ENCODE assay signal across 8 cellular contexts in the genomic region with DNA sequence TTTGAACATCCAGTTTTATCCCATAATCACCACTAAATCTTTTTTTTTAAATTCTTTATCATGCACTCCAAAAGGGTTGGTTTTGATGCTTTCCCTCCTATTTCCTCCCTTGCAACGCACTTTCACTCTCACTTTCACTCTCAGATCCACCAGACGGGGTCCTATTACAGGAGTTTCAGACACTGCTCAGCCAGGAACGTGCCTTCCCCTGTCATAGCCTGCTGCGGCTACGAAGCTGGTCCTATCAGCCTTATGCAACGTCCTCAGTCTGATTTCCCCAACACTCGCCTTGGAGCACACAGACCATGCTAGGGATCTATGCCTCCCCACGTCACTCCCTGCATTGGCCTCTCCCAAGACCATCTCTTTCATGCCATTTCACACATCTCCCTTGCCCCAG. TPM values are rescaled to one million over a fixed set of nuclear protein-coding genes. Genes with fewer than 3 reads are reported as not detected.
DNase-seq lines count a peak whose midpoint lies in the region; ATAC-seq lines count a peak whose summit lies in the region.

No MANE protein-coding gene starts in this region.

- H3K4me1 Mint-ChIP-seq in IgD-negative memory B cell: peaks cover 15 to 20% (median 19%) of the 10 kb centered on the region in 3 donors

- H3K27me3 Mint-ChIP-seq in IgD-negative memory B cell: peaks cover 3% of the 10 kb centered on the region

- ATAC-seq in GM21515 (IDR thresholded peaks at IDR 0.05; ENCODE audit: unreplicated experiment): peak; percentile 69

- H3K4me3 Mint-ChIP-seq in IgD-negative memory B cell: peak overlapping the region; percentile 79 to 95 (median 90)

- DNase-seq in ELF-1 (ENCODE audit: low read depth, low spot score) (peak; percentile 16), iPS-NIHi11 (ENCODE audit: low spot score) (peak; percentile 45), stromal cell of bone marrow (ENCODE audit: low read depth) (peak; percentile 15), NCI-H446 (lab: John Stamatoyannopoulos, UW) (no peak), NCI-H510A (lab: John Stamatoyannopoulos, UW) (no peak)
- peak; percentile 11 for DNase-seq in activated naive CD4-positive, alpha-beta T cell treated with Interleukin-2 at 50 U/mL for 16 hours

- peaks cover 2 to 26% (median 13%) of the 10 kb centered on the region in 3 donors for H3K9me3 Mint-ChIP-seq in IgD-negative memory B cell

- peaks cover 4% of the 10 kb centered on the region for H3K36me3 Mint-ChIP-seq in IgD-negative memory B cell

- H3K27ac Mint-ChIP-seq in IgD-negative memory B cell: peak overlapping the region; percentile 0 to 44 (median 20)

RNA-seq across cellular contexts. Expression of a gene that starts 23.4 kb away (rescaled TPM):
- not detected for polyA plus RNA-seq in IgD-negative memory B cell

Comparison
In these comparisons a context has a peak if more than half of its experiments do, and no peak if none do; other contexts are left out.
1. DNase-seq: peak in ELF-1 (single experiment), activated naive CD4-positive, alpha-beta T cell treated with Interleukin-2 at 50 U/mL for 16 hours (single experiment), iPS-NIHi11 (single experiment) and stromal cell of bone marrow (single experiment); none in NCI-H446 (0 of 2) and NCI-H510A (single experiment).